In the genomic region with DNA sequence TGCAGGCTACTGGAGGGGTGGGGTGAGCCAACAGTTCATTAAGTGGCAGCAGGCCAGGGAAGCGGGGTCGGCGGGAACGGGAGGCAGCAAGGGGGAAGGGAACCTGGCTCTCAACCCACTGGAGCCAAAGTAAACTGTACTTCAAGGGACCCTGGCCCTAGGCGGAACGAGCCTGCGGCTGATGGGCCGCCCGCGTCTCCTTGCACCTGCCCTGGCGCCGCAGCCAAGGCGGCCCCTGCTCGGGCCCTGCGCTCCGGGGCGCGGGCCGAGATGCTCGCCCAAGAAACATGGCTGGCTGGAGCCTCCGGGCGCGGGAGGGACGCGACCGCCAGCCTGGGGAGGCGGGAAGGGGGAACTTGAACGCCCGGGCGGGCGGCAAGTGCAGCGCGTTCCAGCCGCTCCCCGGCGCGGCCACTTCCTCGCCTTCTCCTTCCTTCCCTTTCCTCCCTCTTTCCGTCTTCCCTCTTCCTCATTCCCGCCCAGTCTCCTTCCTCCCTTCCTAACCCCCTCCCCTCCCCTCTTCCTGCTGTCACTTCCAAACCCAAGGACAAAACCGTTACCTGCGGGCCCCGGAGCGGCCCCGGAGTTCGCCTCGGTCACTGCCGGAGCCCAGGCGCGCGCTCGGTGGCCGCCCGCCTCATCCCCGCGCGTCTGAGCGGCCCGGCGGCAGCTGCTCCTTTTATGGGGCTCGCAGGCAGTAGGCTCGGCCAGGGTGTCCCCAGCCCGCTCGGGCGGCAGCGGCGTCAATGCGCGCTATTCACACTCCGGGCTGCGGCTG, we compare ENCODE assay signal across 11 cellular contexts.
DNase-seq lines count a peak whose midpoint lies in the region; ATAC-seq and TF ChIP-seq lines count a peak whose summit lies in the region.
"Had no signal": no experiment of that assay in that cellular context is flagged by ENCODE, and none has a peak within 500 bp of the region (broad histone marks: within the 10 kb centered on the region; RNA-seq: fewer than 3 reads in every experiment).

No MANE protein-coding gene starts in this region.

- TF ChIP-seq POLR2A in esophagus squamous epithelium (IDR thresholded peaks at IDR 0.05) (no peak), uterus (IDR thresholded peaks at IDR 0.05) (no peak)

- 2 to 5% methylated on average over 37 to 38 of the region's 71 CpGs for WGBS in esophagus squamous epithelium, 2 donors

- H3K4me3 ChIP-seq in esophagus squamous epithelium: peak overlapping the region; percentile 39 to 64 (median 50)
- H3K4me3 ChIP-seq in mucosa of stomach (ENCODE audit: low read length): no peak overlapping the region
- H3K4me3 ChIP-seq in uterus: peak overlapping the region; percentile 24 to 44
- no peak overlapping the region for H3K4me3 ChIP-seq in Caco-2 (ENCODE audit: low read depth, low read length)

- H3K9me3 Mint-ChIP-seq in activated naive CD8-positive, alpha-beta T cell treated with anti-CD3 and anti-CD28 coated beads, Interleukin-2, amount 50 U/mL, for 24 hours: peaks cover 4% of the 10 kb centered on the region
- H3K9me3 Mint-ChIP-seq in Caco-2 (ENCODE audit: unreplicated experiment): no peaks in the 10 kb centered on the region
- H3K9me3 Mint-ChIP-seq: activated T-cell treated with anti-CD3 and anti-CD28 coated beads, Interleukin-2, amount 50 U/mL, for 72 hours had no signal

- POLR2A ChIA-PET in Caco-2 (lab: Charles Lee): no interaction called here

- ATAC-seq in activated naive CD8-positive, alpha-beta T cell treated with anti-CD3 and anti-CD28 coated beads, Interleukin-2, amount 50 U/mL, for 24 hours: no peak
- ATAC-seq: activated T-cell treated with anti-CD3 and anti-CD28 coated beads, Interleukin-2, amount 50 U/mL, for 72 hours; naive thymus-derived CD4-positive, alpha-beta T cell had no signal

- H3K27ac Mint-ChIP-seq in activated naive CD8-positive, alpha-beta T cell treated with anti-CD3 and anti-CD28 coated beads, Interleukin-2, amount 50 U/mL, for 24 hours: no peak overlapping the region
- H3K27ac Mint-ChIP-seq in Caco-2 (ENCODE audit: unreplicated experiment): no peak overlapping the region
- H3K27ac Mint-ChIP-seq: activated T-cell treated with anti-CD3 and anti-CD28 coated beads, Interleukin-2, amount 50 U/mL, for 72 hours; naive thymus-derived CD4-positive, alpha-beta T cell had no signal

- H3K4me1 ChIP-seq in esophagus squamous epithelium (peaks cover 5 to 16% (median 6%) of the 10 kb centered on the region in 3 donors), mucosa of stomach (ENCODE audit: control insufficient read depth, insufficient read depth, low read length) (no peaks in the 10 kb centered on the region), uterus (no peaks in the 10 kb centered on the region), Caco-2 (peaks cover 28% of the 10 kb centered on the region)

- H3K9me3 ChIP-seq in esophagus squamous epithelium: no peaks in the 10 kb centered on the region
- H3K9me3 ChIP-seq in mucosa of stomach (ENCODE audit: control insufficient read depth, low read length): no peaks in the 10 kb centered on the region
- H3K9me3 ChIP-seq in uterus: no peaks in the 10 kb centered on the region
- no peaks in the 10 kb centered on the region for H3K9me3 ChIP-seq in Caco-2

- peaks cover 18% of the 10 kb centered on the region for H3K27me3 Mint-ChIP-seq in activated naive CD8-positive, alpha-beta T cell treated with anti-CD3 and anti-CD28 coated beads, Interleukin-2, amount 50 U/mL, for 24 hours
- H3K27me3 Mint-ChIP-seq in Caco-2 (ENCODE audit: insufficient read depth, unreplicated experiment): no peaks in the 10 kb centered on the region

- peak overlapping the region; percentile 35 for H3K9ac ChIP-seq in mucosa of stomach (ENCODE audit: low read length)

- H3K4me1 Mint-ChIP-seq in activated naive CD8-positive, alpha-beta T cell treated with anti-CD3 and anti-CD28 coated beads, Interleukin-2, amount 50 U/mL, for 24 hours: no peaks in the 10 kb centered on the region
- H3K4me1 Mint-ChIP-seq in Caco-2 (ENCODE audit: low read depth, unreplicated experiment): peaks cover 10% of the 10 kb centered on the region
- H3K4me1 Mint-ChIP-seq: naive thymus-derived CD4-positive, alpha-beta T cell had no signal

- no TSS peak for BruUV-seq in Caco-2 (replicated peaks; lab: Mats Ljungman, UMichigan)

- H3K4me3 Mint-ChIP-seq in activated naive CD8-positive, alpha-beta T cell treated with anti-CD3 and anti-CD28 coated beads, Interleukin-2, amount 50 U/mL, for 24 hours: no peak overlapping the region
- no peak overlapping the region for H3K4me3 Mint-ChIP-seq in Caco-2 (ENCODE audit: unreplicated experiment)
- H3K4me3 Mint-ChIP-seq: activated T-cell treated with anti-CD3 and anti-CD28 coated beads, Interleukin-2, amount 50 U/mL, for 72 hours; naive thymus-derived CD4-positive, alpha-beta T cell had no signal

- no peaks in the 10 kb centered on the region for H3K36me3 Mint-ChIP-seq in activated naive CD8-positive, alpha-beta T cell treated with anti-CD3 and anti-CD28 coated beads, Interleukin-2, amount 50 U/mL, for 24 hours (ENCODE audit: low read depth)
- peaks cover 5% of the 10 kb centered on the region for H3K36me3 Mint-ChIP-seq in Caco-2 (ENCODE audit: insufficient read depth, unreplicated experiment)
- H3K36me3 Mint-ChIP-seq: naive thymus-derived CD4-positive, alpha-beta T cell had no signal

- intact Hi-C loops in esophagus squamous epithelium (cut with DNase I) (no loop called here), uterus (cut with DNase I; ENCODE audit: low total_unique reads) (no loop called here), Caco-2 (cut with micrococcal nuclease; ENCODE audit: unreplicated experiment) (no loop called here)

- H3K27ac ChIP-seq in esophagus squamous epithelium: peak overlapping the region; percentile 4 to 62 (median 34)
- no peak overlapping the region for H3K27ac ChIP-seq in uterus

- peaks cover 0 to 16% (median 0%) of the 10 kb centered on the region in 4 donors for H3K27me3 ChIP-seq in esophagus squamous epithelium
- H3K27me3 ChIP-seq in mucosa of stomach (ENCODE audit: control insufficient read depth, insufficient read depth, low read length): peaks cover 21% of the 10 kb centered on the region
- no peaks in the 10 kb centered on the region for H3K27me3 ChIP-seq in uterus
- no peaks in the 10 kb centered on the region for H3K27me3 ChIP-seq in Caco-2 (replicated peaks; ENCODE audit: control insufficient read depth, insufficient read depth, low read length)

- CTCF ChIA-PET in Caco-2 (lab: Charles Lee): no interaction called here

- TF ChIP-seq CTCF in esophagus squamous epithelium (IDR thresholded peaks at IDR 0.05) (no peak), uterus (IDR thresholded peaks at IDR 0.05) (no peak), Caco-2 (IDR thresholded peaks at IDR 0.05; ENCODE audit: insufficient read depth in 1 of 2, low read depth in 1 of 2, low read length in 1 of 2, severe bottlenecking in 1 of 2, unreplicated experiment in 1 of 2) (no peak)

- DNase-seq in NCI-H2029 (lab: John Stamatoyannopoulos, UW): peak; percentile 7
- DNase-seq in NCI-H2029 treated with DMSO at 0.1 percent for 48 hours (lab: John Stamatoyannopoulos, UW): no peak
- no peak for DNase-seq in esophagus squamous epithelium (lab: John Stamatoyannopoulos, UW)
- DNase-seq in uterus: peak in 1 of 2 donors; percentile 16
- no peak for DNase-seq in NCI-H2171 (lab: John Stamatoyannopoulos, UW)
- DNase-seq in activated naive CD8-positive, alpha-beta T cell treated with anti-CD3 and anti-CD28 coated beads, Interleukin-2, amount 50 U/mL, for 24 hours: no peak
- DNase-seq in Caco-2: no peak
- DNase-seq: 8988T; activated T-cell treated with anti-CD3 and anti-CD28 coated beads, Interleukin-2, amount 50 U/mL, for 72 hours; naive thymus-derived CD4-positive, alpha-beta T cell had no signal

- H3K36me3 ChIP-seq in esophagus squamous epithelium (no peaks in the 10 kb centered on the region), mucosa of stomach (ENCODE audit: control insufficient read depth, insufficient read depth, low read length) (no peaks in the 10 kb centered on the region), uterus (no peaks in the 10 kb centered on the region), Caco-2 (ENCODE audit: control insufficient read depth, insufficient read depth, low read length) (no peaks in the 10 kb centered on the region)

Comparison
In these comparisons a context has a peak if more than half of its experiments do, and no peak if none do; other contexts are left out.
1. H3K27ac ChIP-seq: peak in esophagus squamous epithelium (4 of 4); none in uterus (0 of 2).
2. H3K4me3 ChIP-seq: peak in esophagus squamous epithelium (4 of 4) and uterus (2 of 2); none in mucosa of stomach (single experiment) and Caco-2 (single experiment).